Comparison of ENCODE assay signal across 22 cellular contexts in genomic region chr12:12487490-12487889, GRCh38.
DNase-seq lines count a peak whose midpoint lies in the region; ATAC-seq and TF ChIP-seq lines count a peak whose summit lies in the region.
"Had no signal": no experiment of that assay in that cellular context is flagged by ENCODE, and none has a peak within 500 bp of the region (broad histone marks: within the 10 kb centered on the region; RNA-seq: fewer than 3 reads in every experiment).

No MANE protein-coding gene starts in this region.

- H4K8ac ChIP-seq in H9 (replicated peaks; ENCODE audit: insufficient read length, low read depth, low read length) = no peak overlapping the region

- no peaks in the 10 kb centered on the region for H4K20me1 ChIP-seq in H9 (ENCODE audit: control insufficient read depth, insufficient read depth, insufficient read length)

- no peak overlapping the region for H2BK5ac ChIP-seq in H9 (ENCODE audit: insufficient read length, low read length)

- no peaks in the 10 kb centered on the region for H3K27me3 Mint-ChIP-seq in activated T-cell treated with anti-CD3 and anti-CD28 coated beads, Interleukin-2, amount 50 U/mL, for 72 hours (ENCODE audit: low read depth)
- no peaks in the 10 kb centered on the region for H3K27me3 Mint-ChIP-seq in activated T-cell treated with anti-CD3 and anti-CD28 coated beads, Interleukin-2, amount 50 U/mL, for 4 hours (ENCODE audit: low read depth)
- H3K27me3 Mint-ChIP-seq in H9 (ENCODE audit: low read depth) = no peaks in the 10 kb centered on the region
- no peaks in the 10 kb centered on the region for H3K27me3 Mint-ChIP-seq in naive thymus-derived CD8-positive, alpha-beta T cell
- H3K27me3 Mint-ChIP-seq: stimulated activated naive B cell treated with anti-CD40 and anti-IgM and Interleukin-4, amounts not matched to agents 10 μg/mL and 1 μg/mL and 100 μg/mL, for 72 hours had no signal

- no peak overlapping the region for H3T11ph ChIP-seq in H9 (ENCODE audit: low read length)

- H2BK15ac ChIP-seq in H9 (ENCODE audit: low read depth, low read length) = no peak overlapping the region

- H2BK12ac ChIP-seq in H9 (ENCODE audit: insufficient read length, low read depth, low read length) = no peak overlapping the region

- H3K56ac ChIP-seq in H9 (ENCODE audit: insufficient read length, low read depth, low read length) = no peak overlapping the region

- no peak overlapping the region for H3K14ac ChIP-seq in H9 (ENCODE audit: insufficient read depth, low read length)

- H3K9me3 ChIP-seq in H9 (ENCODE audit: control insufficient read depth, low read depth, low read length) (no peaks in the 10 kb centered on the region), upper lobe of left lung (no peaks in the 10 kb centered on the region)
- H3K9me3 ChIP-seq: ascending aorta, Peyer's patch, SJSA1, thyroid gland had no signal

- TF ChIP-seq POLR2A in upper lobe of left lung (IDR thresholded peaks at IDR 0.05) = no peak

- H3K4ac ChIP-seq in H9 (ENCODE audit: low read depth, low read length) = no peak overlapping the region

- H2BK120ac ChIP-seq in H9 (ENCODE audit: low read depth, low read length, poor library complexity, severe bottlenecking) = no peak overlapping the region

- peaks cover 4 to 35% (median 14%) of the 10 kb centered on the region in 4 donors for H3K36me3 ChIP-seq in upper lobe of left lung

- H3K79me1 ChIP-seq in H9 (ENCODE audit: insufficient read depth, low read depth, low read length, poor library complexity, severe bottlenecking) = no peaks in the 10 kb centered on the region

- H3K23me2 ChIP-seq in H9 (ENCODE audit: insufficient read length, low read depth, low read length, poor library complexity, severe bottlenecking) = no peaks in the 10 kb centered on the region

- peaks cover 46% of the 10 kb centered on the region for H3K4me1 Mint-ChIP-seq in activated T-cell treated with anti-CD3 and anti-CD28 coated beads, Interleukin-2, amount 50 U/mL, for 72 hours (ENCODE audit: low read depth)
- H3K4me1 Mint-ChIP-seq in activated T-cell treated with anti-CD3 and anti-CD28 coated beads, Interleukin-2, amount 50 U/mL, for 4 hours (ENCODE audit: low read depth) = peaks cover 47% of the 10 kb centered on the region
- peaks cover 4 to 5% of the 10 kb centered on the region in 2 experiments; a peak in 3 of 4 replicates for H3K4me1 Mint-ChIP-seq in H9
- H3K4me1 Mint-ChIP-seq in naive thymus-derived CD8-positive, alpha-beta T cell = peaks cover 16 to 33% (median 19%) of the 10 kb centered on the region in 4 donors
- H3K4me1 Mint-ChIP-seq: nephron had no signal

- H3K4me3 Mint-ChIP-seq in activated T-cell treated with anti-CD3 and anti-CD28 coated beads, Interleukin-2, amount 50 U/mL, for 72 hours = peak overlapping the region; percentile 1 to 37
- no peak overlapping the region for H3K4me3 Mint-ChIP-seq in activated T-cell treated with anti-CD3 and anti-CD28 coated beads, Interleukin-2, amount 50 U/mL, for 4 hours
- no peak overlapping the region for H3K4me3 Mint-ChIP-seq in H9
- no peak overlapping the region for H3K4me3 Mint-ChIP-seq in naive thymus-derived CD8-positive, alpha-beta T cell
- H3K4me3 Mint-ChIP-seq: nephron; stimulated activated naive B cell treated with anti-CD40 and anti-IgM and Interleukin-4, amounts not matched to agents 10 μg/mL and 1 μg/mL and 100 μg/mL, for 72 hours had no signal

- TF ChIP-seq CTCF in H9 (conservative IDR thresholded peaks at IDR 0.05) (no peak), upper lobe of left lung (IDR thresholded peaks at IDR 0.05) (no peak)

- no peaks in the 10 kb centered on the region; the same call in 1 of the 2 replicates for H3K79me2 ChIP-seq in H9 (ENCODE audit: insufficient read depth, low read length)

- no peak for DNase-seq in activated T-cell treated with anti-CD3 and anti-CD28 coated beads, Interleukin-2, amount 50 U/mL, for 72 hours
- no peak for DNase-seq in activated T-cell treated with anti-CD3 and anti-CD28 coated beads, Interleukin-2, amount 50 U/mL, for 4 hours
- DNase-seq in H9 = no peak
- no peak for DNase-seq in caudate nucleus (lab: John Stamatoyannopoulos, UW)
- no peak for DNase-seq in naive thymus-derived CD8-positive, alpha-beta T cell
- DNase-seq in NCI-H2227 treated with DMSO at 0.1 percent for 48 hours (lab: John Stamatoyannopoulos, UW) = no peak
- no peak for DNase-seq in upper lobe of left lung
- DNase-seq in activated CD4-positive, CD25-positive, alpha-beta regulatory T cell treated with anti-CD3 and anti-CD28 coated beads, Interleukin-2, amount 50 U/mL, for 72 hours = no peak
- DNase-seq: C1 segment of cervical spinal cord, GF-D8, mesendoderm, MV-4-11, NCI-H1694 treated with DMSO at 0.1 percent for 48 hours, NCI-H226, Peyer's patch, thyroid gland had no signal

- POLR2A ChIA-PET in naive thymus-derived CD8-positive, alpha-beta T cell (lab: Charles Lee) = interaction anchor here (0.5 kb wide), 1 partner anchor 46 kb away, joined by 4 read pairs; no protein-coding TSS in a partner anchor

- H3K4me1 ChIP-seq in H9 (ENCODE audit: insufficient read depth, low read length) (no peaks in the 10 kb centered on the region), upper lobe of left lung (peaks cover 0 to 8% (median 5%) of the 10 kb centered on the region in 4 donors)
- H3K4me1 ChIP-seq: ascending aorta, SJSA1, thyroid gland had no signal

- no peak overlapping the region for H4K5ac ChIP-seq in H9 (ENCODE audit: insufficient read length, low read depth, low read length)

- H3K27ac ChIP-seq in H9 (ENCODE audit: insufficient read length, low read depth, low read length) (no peak overlapping the region), caudate nucleus (ENCODE audit: low read depth, low read length) (peak overlapping the region; percentile 84), upper lobe of left lung (no peak overlapping the region)
- H3K27ac ChIP-seq: ascending aorta, KMS-11, SJSA1, thyroid gland, VCaP had no signal

- no peak overlapping the region for H2AK5ac ChIP-seq in H9 (ENCODE audit: insufficient read length, low read length)

- no peak for ATAC-seq in activated T-cell treated with anti-CD3 and anti-CD28 coated beads, Interleukin-2, amount 50 U/mL, for 72 hours (replicated peaks in 1 of 2)
- no peak for ATAC-seq in activated T-cell treated with anti-CD3 and anti-CD28 coated beads, Interleukin-2, amount 50 U/mL, for 4 hours
- no peak for ATAC-seq in naive thymus-derived CD8-positive, alpha-beta T cell
- ATAC-seq in upper lobe of left lung (ENCODE audit: low FRiP score in 2 of 2) = no peak

- WGBS in H9 (ENCODE audit: extremely low coverage, insufficient read length, low lambda C conversion rate) = no CpG with 5 or more reads among the region's 6 CpGs
- WGBS in upper lobe of left lung, 2 donors = 96 to 97% methylated on average over 6 of the region's 6 CpGs

- peak overlapping the region; percentile 88 for H3K27ac Mint-ChIP-seq in activated T-cell treated with anti-CD3 and anti-CD28 coated beads, Interleukin-2, amount 50 U/mL, for 72 hours
- peak overlapping the region in 2 of 3 experiments; percentile 39 to 79; a peak in 3 of 7 replicates for H3K27ac Mint-ChIP-seq in H9
- H3K27ac Mint-ChIP-seq in naive thymus-derived CD8-positive, alpha-beta T cell = peak overlapping the region in 9 of 10 donors; percentile 19 to 89 (median 65)
- H3K27ac Mint-ChIP-seq: nephron had no signal

- TF ChIP-seq EP300 in upper lobe of left lung (IDR thresholded peaks at IDR 0.05) = no peak

- H3K4me3 ChIP-seq in upper lobe of left lung = no peak overlapping the region
- H3K4me3 ChIP-seq: ascending aorta, Peyer's patch, SJSA1, thyroid gland had no signal

- H3K4me2 ChIP-seq in H9 (ENCODE audit: insufficient read depth, insufficient read length, low read length) = no peak overlapping the region
- H3K4me2 ChIP-seq: KMS-11 had no signal

- H3K18ac ChIP-seq in H9 (ENCODE audit: insufficient read length, low read depth, low read length) = no peak overlapping the region

- peaks cover 4 to 5% of the 10 kb centered on the region in 2 donors for H3K9me3 Mint-ChIP-seq in activated T-cell treated with anti-CD3 and anti-CD28 coated beads, Interleukin-2, amount 50 U/mL, for 72 hours
- no peaks in the 10 kb centered on the region for H3K9me3 Mint-ChIP-seq in activated T-cell treated with anti-CD3 and anti-CD28 coated beads, Interleukin-2, amount 50 U/mL, for 4 hours
- no peaks in the 10 kb centered on the region for H3K9me3 Mint-ChIP-seq in H9
- no peaks in the 10 kb centered on the region for H3K9me3 Mint-ChIP-seq in naive thymus-derived CD8-positive, alpha-beta T cell
- H3K9me3 Mint-ChIP-seq: nephron; stimulated activated naive B cell treated with anti-CD40 and anti-IgM and Interleukin-4, amounts not matched to agents 10 μg/mL and 1 μg/mL and 100 μg/mL, for 72 hours had no signal

- no peaks in the 10 kb centered on the region for H3K27me3 ChIP-seq in H9 (ENCODE audit: insufficient read depth, low read length)
- no peaks in the 10 kb centered on the region for H3K27me3 ChIP-seq in upper lobe of left lung
- H3K27me3 ChIP-seq: ascending aorta, Peyer's patch, SJSA1, thyroid gland had no signal

- H2AFZ ChIP-seq in H9 (ENCODE audit: low read length) = no peak overlapping the region

- peaks cover 24 to 35% of the 10 kb centered on the region in 2 donors for H3K36me3 Mint-ChIP-seq in activated T-cell treated with anti-CD3 and anti-CD28 coated beads, Interleukin-2, amount 50 U/mL, for 72 hours (ENCODE audit: insufficient read depth in 2 of 2)
- peaks cover 34% of the 10 kb centered on the region for H3K36me3 Mint-ChIP-seq in activated T-cell treated with anti-CD3 and anti-CD28 coated beads, Interleukin-2, amount 50 U/mL, for 4 hours (ENCODE audit: insufficient read depth)
- H3K36me3 Mint-ChIP-seq in H9 (ENCODE audit: insufficient read depth in 1 of 3, low read depth in 3 of 3) = peaks cover 8 to 45% (median 25%) of the 10 kb centered on the region in 3 experiments; a peak in 6 of 7 replicates
- H3K36me3 Mint-ChIP-seq in naive thymus-derived CD8-positive, alpha-beta T cell = peaks cover 9 to 22% (median 19%) of the 10 kb centered on the region in 3 donors

- no peak overlapping the region for H3K9ac ChIP-seq in H9 (ENCODE audit: extremely low read depth, insufficient read length, low read length)
- H3K9ac ChIP-seq: KMS-11 had no signal

- no peak overlapping the region for H3K23ac ChIP-seq in H9 (ENCODE audit: insufficient read length, low read depth, low read length)

- H2BK20ac ChIP-seq in H9 (ENCODE audit: low read depth, low read length, poor library complexity, severe bottlenecking) = no peak overlapping the region

- no peak overlapping the region for H4K91ac ChIP-seq in H9 (ENCODE audit: insufficient read length, low read depth, low read length)

Comparison
In these comparisons a context has a peak if more than half of its experiments do, and no peak if none do; other contexts are left out.
1. H3K4me3 Mint-ChIP-seq: peak in activated T-cell treated with anti-CD3 and anti-CD28 coated beads, Interleukin-2, amount 50 U/mL, for 72 hours (2 of 2); none in activated T-cell treated with anti-CD3 and anti-CD28 coated beads, Interleukin-2, amount 50 U/mL, for 4 hours (single experiment), H9 (0 of 2) and naive thymus-derived CD8-positive, alpha-beta T cell (0 of 10).
2. Peak in every context shown above with its lines, with median percentiles within 50 percentile points of each other: H3K27ac Mint-ChIP-seq.